In genomic region chr11:47003180-47003877, GRCh38 we compare ENCODE assay signal across 2 cellular contexts.
TF ChIP-seq lines count a peak whose summit lies in the region.

No MANE protein-coding gene starts in this region.

TF ChIP-seq in liver, 16 proteins besides CTCF, POLR2A, EP300 and RAD21 (continued from another document):
- TF ChIP-seq ZBTB33 (IDR thresholded peaks at IDR 0.05) (peak; percentile 34), HNF4A (conservative IDR thresholded peaks at IDR 0.05) (peak; percentile 63 to 64), MAX (IDR thresholded peaks at IDR 0.05) (peak; percentile 27), RXRA (IDR thresholded peaks at IDR 0.05) (peak; percentile 69 to 77)
- TF ChIP-seq, protein P1, sequence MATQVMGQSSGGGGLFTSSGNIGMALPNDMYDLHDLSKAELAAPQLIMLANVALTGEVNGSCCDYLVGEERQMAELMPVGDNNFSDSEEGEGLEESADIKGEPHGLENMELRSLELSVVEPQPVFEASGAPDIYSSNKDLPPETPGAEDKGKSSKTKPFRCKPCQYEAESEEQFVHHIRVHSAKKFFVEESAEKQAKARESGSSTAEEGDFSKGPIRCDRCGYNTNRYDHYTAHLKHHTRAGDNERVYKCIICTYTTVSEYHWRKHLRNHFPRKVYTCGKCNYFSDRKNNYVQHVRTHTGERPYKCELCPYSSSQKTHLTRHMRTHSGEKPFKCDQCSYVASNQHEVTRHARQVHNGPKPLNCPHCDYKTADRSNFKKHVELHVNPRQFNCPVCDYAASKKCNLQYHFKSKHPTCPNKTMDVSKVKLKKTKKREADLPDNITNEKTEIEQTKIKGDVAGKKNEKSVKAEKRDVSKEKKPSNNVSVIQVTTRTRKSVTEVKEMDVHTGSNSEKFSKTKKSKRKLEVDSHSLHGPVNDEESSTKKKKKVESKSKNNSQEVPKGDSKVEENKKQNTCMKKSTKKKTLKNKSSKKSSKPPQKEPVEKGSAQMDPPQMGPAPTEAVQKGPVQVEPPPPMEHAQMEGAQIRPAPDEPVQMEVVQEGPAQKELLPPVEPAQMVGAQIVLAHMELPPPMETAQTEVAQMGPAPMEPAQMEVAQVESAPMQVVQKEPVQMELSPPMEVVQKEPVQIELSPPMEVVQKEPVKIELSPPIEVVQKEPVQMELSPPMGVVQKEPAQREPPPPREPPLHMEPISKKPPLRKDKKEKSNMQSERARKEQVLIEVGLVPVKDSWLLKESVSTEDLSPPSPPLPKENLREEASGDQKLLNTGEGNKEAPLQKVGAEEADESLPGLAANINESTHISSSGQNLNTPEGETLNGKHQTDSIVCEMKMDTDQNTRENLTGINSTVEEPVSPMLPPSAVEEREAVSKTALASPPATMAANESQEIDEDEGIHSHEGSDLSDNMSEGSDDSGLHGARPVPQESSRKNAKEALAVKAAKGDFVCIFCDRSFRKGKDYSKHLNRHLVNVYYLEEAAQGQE (IDR thresholded peaks at IDR 0.05) = no peak
TF ChIP-seq in liver: peak in this region for 10.

TF ChIP-seq in HepG2, 621 proteins besides CTCF, POLR2A, EP300 and RAD21 (continued from another document):
- TF ChIP-seq, protein P2, sequence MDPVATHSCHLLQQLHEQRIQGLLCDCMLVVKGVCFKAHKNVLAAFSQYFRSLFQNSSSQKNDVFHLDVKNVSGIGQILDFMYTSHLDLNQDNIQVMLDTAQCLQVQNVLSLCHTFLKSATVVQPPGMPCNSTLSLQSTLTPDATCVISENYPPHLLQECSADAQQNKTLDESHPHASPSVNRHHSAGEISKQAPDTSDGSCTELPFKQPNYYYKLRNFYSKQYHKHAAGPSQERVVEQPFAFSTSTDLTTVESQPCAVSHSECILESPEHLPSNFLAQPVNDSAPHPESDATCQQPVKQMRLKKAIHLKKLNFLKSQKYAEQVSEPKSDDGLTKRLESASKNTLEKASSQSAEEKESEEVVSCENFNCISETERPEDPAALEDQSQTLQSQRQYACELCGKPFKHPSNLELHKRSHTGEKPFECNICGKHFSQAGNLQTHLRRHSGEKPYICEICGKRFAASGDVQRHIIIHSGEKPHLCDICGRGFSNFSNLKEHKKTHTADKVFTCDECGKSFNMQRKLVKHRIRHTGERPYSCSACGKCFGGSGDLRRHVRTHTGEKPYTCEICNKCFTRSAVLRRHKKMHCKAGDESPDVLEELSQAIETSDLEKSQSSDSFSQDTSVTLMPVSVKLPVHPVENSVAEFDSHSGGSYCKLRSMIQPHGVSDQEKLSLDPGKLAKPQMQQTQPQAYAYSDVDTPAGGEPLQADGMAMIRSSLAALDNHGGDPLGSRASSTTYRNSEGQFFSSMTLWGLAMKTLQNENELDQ (CRISPR knock-in tag; IDR thresholded peaks at IDR 0.05; ENCODE audit: borderline replicate concordance) = no peak
- TF ChIP-seq, protein P3, sequence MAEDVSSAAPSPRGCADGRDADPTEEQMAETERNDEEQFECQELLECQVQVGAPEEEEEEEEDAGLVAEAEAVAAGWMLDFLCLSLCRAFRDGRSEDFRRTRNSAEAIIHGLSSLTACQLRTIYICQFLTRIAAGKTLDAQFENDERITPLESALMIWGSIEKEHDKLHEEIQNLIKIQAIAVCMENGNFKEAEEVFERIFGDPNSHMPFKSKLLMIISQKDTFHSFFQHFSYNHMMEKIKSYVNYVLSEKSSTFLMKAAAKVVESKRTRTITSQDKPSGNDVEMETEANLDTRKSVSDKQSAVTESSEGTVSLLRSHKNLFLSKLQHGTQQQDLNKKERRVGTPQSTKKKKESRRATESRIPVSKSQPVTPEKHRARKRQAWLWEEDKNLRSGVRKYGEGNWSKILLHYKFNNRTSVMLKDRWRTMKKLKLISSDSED (CRISPR knock-in tag; IDR thresholded peaks at IDR 0.05) = no peak
- TF ChIP-seq FOXK1 (CRISPR knock-in tag; IDR thresholded peaks at IDR 0.05; ENCODE audit: borderline replicate concordance, low read depth) (no peak), SNRNP70 (IDR thresholded peaks at IDR 0.05; ENCODE audit: low read depth, low read length) (no peak), IRF9 (CRISPR knock-in tag; IDR thresholded peaks at IDR 0.05; ENCODE audit: borderline replicate concordance) (no peak), ZBTB7B (CRISPR knock-in tag; IDR thresholded peaks at IDR 0.05) (no peak), HDAC2 (CRISPR knock-in tag; IDR thresholded peaks at IDR 0.05) (no peak)
TF ChIP-seq in HepG2: peak in this region for 0.
